ENCODE assay signal across 11 cellular contexts in genomic region chr6:41932378-41932777, GRCh38. TPM values are rescaled to one million over a fixed set of nuclear protein-coding genes. Genes with fewer than 3 reads are reported as not detected.
DNase-seq lines count a peak whose midpoint lies in the region; ATAC-seq and TF ChIP-seq lines count a peak whose summit lies in the region.
"Had no signal": no experiment of that assay in that cellular context is flagged by ENCODE, and none has a peak within 500 bp of the region (broad histone marks: within the 10 kb centered on the region; RNA-seq: fewer than 3 reads in every experiment).

No MANE protein-coding gene starts in this region.

- ATAC-seq in CD4-positive, CD25-positive, alpha-beta regulatory T cell (ENCODE audit: low read depth in 2 of 2): no peak
- ATAC-seq in activated naive CD8-positive, alpha-beta T cell treated with anti-CD3 and anti-CD28 coated beads, Interleukin-2, amount 10 ng/mL, durations not matched to agents 7 days and 5 days (ENCODE audit: low read depth): no peak
- no peak for ATAC-seq in GM19035 (IDR thresholded peaks at IDR 0.05; ENCODE audit: unreplicated experiment)

- TF ChIP-seq CTCF in A673 (conservative IDR thresholded peaks at IDR 0.05; ENCODE audit: low read depth, low read length): no peak

- peak overlapping the region in 3 of 4 donors; percentile 21 to 48 (median 46) for H3K4me3 Mint-ChIP-seq in CD4-positive, CD25-positive, alpha-beta regulatory T cell
- H3K4me3 Mint-ChIP-seq in activated naive CD8-positive, alpha-beta T cell treated with anti-CD3 and anti-CD28 coated beads, Interleukin-2, amount 10 ng/mL, durations not matched to agents 7 days and 5 days: no peak overlapping the region
- H3K4me3 Mint-ChIP-seq: nephron had no signal

- CTCF ChIA-PET in A673 (lab: Charles Lee): no interaction called here

- H3K4me1 Mint-ChIP-seq in CD4-positive, CD25-positive, alpha-beta regulatory T cell: peaks cover 4 to 45% (median 35%) of the 10 kb centered on the region in 4 donors
- peaks cover 48% of the 10 kb centered on the region for H3K4me1 Mint-ChIP-seq in activated naive CD8-positive, alpha-beta T cell treated with anti-CD3 and anti-CD28 coated beads, Interleukin-2, amount 10 ng/mL, durations not matched to agents 7 days and 5 days

- no peak for DNase-seq in A673 (ENCODE audit: low spot score)
- DNase-seq in CD4-positive, CD25-positive, alpha-beta regulatory T cell: no peak
- no peak for DNase-seq in activated naive CD8-positive, alpha-beta T cell treated with anti-CD3 and anti-CD28 coated beads, Interleukin-2, amount 10 ng/mL, durations not matched to agents 7 days and 5 days
- DNase-seq in iPS-NIHi11 (ENCODE audit: low spot score): no peak
- DNase-seq in kidney glomerular epithelial cell (lab: John Stamatoyannopoulos, UW): no peak
- DNase-seq: NCI-H82, spleen, trophoblast cell had no signal

- no peaks in the 10 kb centered on the region for H3K4me1 ChIP-seq in A673 (ENCODE audit: insufficient read depth, low read length, poor library complexity, severe bottlenecking)
- H3K4me1 ChIP-seq in CD4-positive, CD25-positive, alpha-beta regulatory T cell (ENCODE audit: control insufficient read depth, insufficient read depth, low read length, poor library complexity, severe bottlenecking): peaks cover 24% of the 10 kb centered on the region
- H3K4me1 ChIP-seq: prostate gland had no signal

- no peaks in the 10 kb centered on the region for H3K9me3 Mint-ChIP-seq in CD4-positive, CD25-positive, alpha-beta regulatory T cell
- H3K9me3 Mint-ChIP-seq in activated naive CD8-positive, alpha-beta T cell treated with anti-CD3 and anti-CD28 coated beads, Interleukin-2, amount 10 ng/mL, durations not matched to agents 7 days and 5 days: no peaks in the 10 kb centered on the region
- H3K9me3 Mint-ChIP-seq: nephron had no signal

- H3K4me3 ChIP-seq in A673 (ENCODE audit: low read depth, low read length, poor library complexity, severe bottlenecking): no peak overlapping the region
- H3K4me3 ChIP-seq in CD4-positive, CD25-positive, alpha-beta regulatory T cell (ENCODE audit: low read depth, low read length): no peak overlapping the region
- H3K4me3 ChIP-seq: prostate gland, spleen had no signal

- H3K27me3 ChIP-seq in A673 (replicated peaks; ENCODE audit: insufficient read depth, low read depth, low read length, poor library complexity): no peaks in the 10 kb centered on the region
- H3K27me3 ChIP-seq in CD4-positive, CD25-positive, alpha-beta regulatory T cell (ENCODE audit: control insufficient read depth, insufficient read depth, low read length): no peaks in the 10 kb centered on the region
- H3K27me3 ChIP-seq: spleen had no signal

- H3K36me3 ChIP-seq in A673 (ENCODE audit: insufficient read depth, low read length, poor library complexity, severe bottlenecking): peaks cover 70% of the 10 kb centered on the region
- H3K36me3 ChIP-seq in CD4-positive, CD25-positive, alpha-beta regulatory T cell (ENCODE audit: control insufficient read depth, insufficient read depth, low read length): peaks cover 90% of the 10 kb centered on the region

- TSS peak; percentile 22 for BruUV-seq in A673 (replicated peaks; lab: Mats Ljungman, UMichigan)

- H3K27me3 Mint-ChIP-seq in CD4-positive, CD25-positive, alpha-beta regulatory T cell: no peaks in the 10 kb centered on the region
- no peaks in the 10 kb centered on the region for H3K27me3 Mint-ChIP-seq in activated naive CD8-positive, alpha-beta T cell treated with anti-CD3 and anti-CD28 coated beads, Interleukin-2, amount 10 ng/mL, durations not matched to agents 7 days and 5 days

- POLR2A ChIA-PET in A673 (lab: Charles Lee; ENCODE audit: low non-redundant PET): no interaction called here
- POLR2A ChIA-PET in activated naive CD8-positive, alpha-beta T cell treated with anti-CD3 and anti-CD28 coated beads, Interleukin-2, amount 10 ng/mL, durations not matched to agents 7 days and 5 days (lab: Charles Lee): interaction anchor here (0.9 to 20.2 kb wide), 3 partner anchors 7 to 109 kb away, joined by 4 to 556 read pairs (median 159); partner anchors contain the start of genes BYSL, MED20 and TAF8

- H3K9me3 ChIP-seq in A673 (ENCODE audit: low read depth, low read length, poor library complexity, severe bottlenecking): no peaks in the 10 kb centered on the region
- no peaks in the 10 kb centered on the region for H3K9me3 ChIP-seq in CD4-positive, CD25-positive, alpha-beta regulatory T cell (ENCODE audit: control insufficient read depth in 2 of 2, low read length in 2 of 2)
- H3K9me3 ChIP-seq: prostate gland, spleen had no signal

- peaks cover 31% of the 10 kb centered on the region for H3K36me3 Mint-ChIP-seq in CD4-positive, CD25-positive, alpha-beta regulatory T cell
- peaks cover 49% of the 10 kb centered on the region for H3K36me3 Mint-ChIP-seq in activated naive CD8-positive, alpha-beta T cell treated with anti-CD3 and anti-CD28 coated beads, Interleukin-2, amount 10 ng/mL, durations not matched to agents 7 days and 5 days

- intact Hi-C loops in A673 (cut with micrococcal nuclease; ENCODE audit: unreplicated experiment): no loop called here

- H3K27ac Mint-ChIP-seq in CD4-positive, CD25-positive, alpha-beta regulatory T cell: peak overlapping the region; percentile 15 to 73 (median 64)
- peak overlapping the region; percentile 66 for H3K27ac Mint-ChIP-seq in activated naive CD8-positive, alpha-beta T cell treated with anti-CD3 and anti-CD28 coated beads, Interleukin-2, amount 10 ng/mL, durations not matched to agents 7 days and 5 days
- H3K27ac Mint-ChIP-seq: nephron had no signal

- H3K27ac ChIP-seq in A673 (ENCODE audit: low read depth, low read length, poor library complexity, severe bottlenecking): no peak overlapping the region
- H3K27ac ChIP-seq in CD4-positive, CD25-positive, alpha-beta regulatory T cell (ENCODE audit: insufficient read depth, low read length, poor library complexity, severe bottlenecking): no peak overlapping the region

RNA-seq across cellular contexts. Expression of gene CCND3, which starts 9.2 kb away (rescaled TPM):
- 31.9 and 39.9 TPM in 2 replicates for total RNA-seq in A673 (2021)
- total RNA-seq in CD4-positive, CD25-positive, alpha-beta regulatory T cell: 319 TPM
- 100 to 1,000 TPM; 246 to 564 (median 389) TPM for polyA plus RNA-seq in CD4-positive, CD25-positive, alpha-beta regulatory T cell
- total RNA-seq in activated naive CD8-positive, alpha-beta T cell treated with anti-CD3 and anti-CD28 coated beads, Interleukin-2, amount 10 ng/mL, durations not matched to agents 7 days and 5 days: 100 to 1,000 TPM; 382 to 413 TPM

RNA-seq across cellular contexts. Expression of gene BYSL, which starts 11.1 kb away (rescaled TPM):
- total RNA-seq in A673 (2021): 76.5 and 89.7 TPM in 2 replicates
- 1.8 TPM for total RNA-seq in CD4-positive, CD25-positive, alpha-beta regulatory T cell
- 1 to 10 TPM; 5.0 to 7.6 (median 5.9) TPM for polyA plus RNA-seq in CD4-positive, CD25-positive, alpha-beta regulatory T cell
- total RNA-seq in activated naive CD8-positive, alpha-beta T cell treated with anti-CD3 and anti-CD28 coated beads, Interleukin-2, amount 10 ng/mL, durations not matched to agents 7 days and 5 days: 10 to 100 TPM; 23.1 to 26.9 TPM

RNA-seq across cellular contexts. Expression of gene MED20, which starts 11.4 kb away (rescaled TPM):
- 31.8 and 39.0 TPM in 2 replicates for total RNA-seq in A673 (2021)
- 4.3 TPM for total RNA-seq in CD4-positive, CD25-positive, alpha-beta regulatory T cell
- 1 to 10 TPM; 3.0 to 7.9 (median 6.1) TPM for polyA plus RNA-seq in CD4-positive, CD25-positive, alpha-beta regulatory T cell
- total RNA-seq in activated naive CD8-positive, alpha-beta T cell treated with anti-CD3 and anti-CD28 coated beads, Interleukin-2, amount 10 ng/mL, durations not matched to agents 7 days and 5 days: 10 to 100 TPM; 18.5 to 21.4 TPM

RNA-seq across cellular contexts. Expression of gene USP49, which starts 37.2 kb away (rescaled TPM):
- 10.5 and 13.0 TPM in 2 replicates for total RNA-seq in A673 (2021)
- 2.9 TPM for total RNA-seq in CD4-positive, CD25-positive, alpha-beta regulatory T cell
- polyA plus RNA-seq in CD4-positive, CD25-positive, alpha-beta regulatory T cell: 1 to 10 TPM in 1 of 4 donors, under 1 TPM in 3; 0.34 to 1.0 (median 0.47) TPM
- 1 to 10 TPM; 5.8 to 6.9 TPM for total RNA-seq in activated naive CD8-positive, alpha-beta T cell treated with anti-CD3 and anti-CD28 coated beads, Interleukin-2, amount 10 ng/mL, durations not matched to agents 7 days and 5 days
